In the genomic region with DNA sequence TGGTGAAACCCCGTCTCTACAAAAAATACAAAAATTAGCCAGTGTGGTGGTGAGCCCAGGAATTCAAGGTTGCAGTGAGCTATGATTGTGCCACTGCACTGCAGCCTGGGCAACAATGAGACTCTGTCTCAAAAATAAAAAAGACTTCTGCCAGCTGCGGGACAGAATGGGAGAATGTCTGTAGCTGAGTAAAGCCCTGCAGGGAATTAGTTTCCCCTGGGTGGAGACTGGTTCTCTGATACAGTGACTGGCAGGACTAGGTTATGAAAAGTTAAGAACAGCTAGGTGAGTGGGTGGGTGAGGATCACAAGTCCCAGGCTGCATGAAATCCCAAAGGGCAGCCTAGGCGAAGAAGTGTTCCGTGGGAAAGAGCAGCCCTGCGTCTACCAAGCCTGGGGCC, we compare ENCODE assay signal across 22 cellular contexts. TPM values are rescaled to one million over a fixed set of nuclear protein-coding genes. Genes with fewer than 3 reads are reported as not detected.
A peak's percentile ranks its signal among the peaks of the same experiment; 100 is the strongest.
DNase-seq lines count a peak whose midpoint lies in the region; TF ChIP-seq lines count a peak whose summit lies in the region.
"Had no signal": no experiment of that assay in that cellular context is flagged by ENCODE, and none has a peak within 500 bp of the region (broad histone marks: within the 10 kb centered on the region; RNA-seq: fewer than 3 reads in every experiment).

No MANE protein-coding gene starts in this region.

- H3K4me1 ChIP-seq in osteoblast (ENCODE audit: insufficient read depth, low read length) (peaks cover 17% of the 10 kb centered on the region), left ventricle myocardium inferior (no peaks in the 10 kb centered on the region)

- H3K27ac Mint-ChIP-seq in activated CD4-positive, alpha-beta T cell treated with anti-CD3 and anti-CD28 coated beads, Interleukin-2, amount 10 ng/mL, durations not matched to agents 7 days and 5 days, result peak overlapping the region; percentile 62
- H3K27ac Mint-ChIP-seq in chondrocyte (ENCODE audit: unreplicated experiment), result peak overlapping the region; percentile 49
- H3K27ac Mint-ChIP-seq in glutamatergic neuron (ENCODE audit: unreplicated experiment), result no peak overlapping the region

- H3K27me3 Mint-ChIP-seq in activated CD4-positive, alpha-beta T cell treated with anti-CD3 and anti-CD28 coated beads, Interleukin-2, amount 10 ng/mL, durations not matched to agents 7 days and 5 days, result no peaks in the 10 kb centered on the region
- no peaks in the 10 kb centered on the region for H3K27me3 Mint-ChIP-seq in chondrocyte (ENCODE audit: low read depth)
- H3K27me3 Mint-ChIP-seq in glutamatergic neuron (ENCODE audit: unreplicated experiment), result peaks cover 8% of the 10 kb centered on the region

- no peaks in the 10 kb centered on the region for H3K79me2 ChIP-seq in osteoblast (ENCODE audit: insufficient read depth, low read length)

- no peak overlapping the region for H3K4me3 Mint-ChIP-seq in activated CD4-positive, alpha-beta T cell treated with anti-CD3 and anti-CD28 coated beads, Interleukin-2, amount 10 ng/mL, durations not matched to agents 7 days and 5 days
- no peak overlapping the region for H3K4me3 Mint-ChIP-seq in chondrocyte (ENCODE audit: unreplicated experiment)
- H3K4me3 Mint-ChIP-seq in glutamatergic neuron (ENCODE audit: unreplicated experiment), result no peak overlapping the region

- no peak overlapping the region for H3K27ac ChIP-seq in osteoblast (ENCODE audit: low read depth, low read length)
- no peak overlapping the region for H3K27ac ChIP-seq in left ventricle myocardium inferior (replicated peaks)
- H3K27ac ChIP-seq: 22Rv1 had no signal

- no peaks in the 10 kb centered on the region for H3K4me1 Mint-ChIP-seq in activated CD4-positive, alpha-beta T cell treated with anti-CD3 and anti-CD28 coated beads, Interleukin-2, amount 10 ng/mL, durations not matched to agents 7 days and 5 days
- peaks cover 29% of the 10 kb centered on the region for H3K4me1 Mint-ChIP-seq in chondrocyte (ENCODE audit: low read depth)
- H3K4me1 Mint-ChIP-seq in glutamatergic neuron (ENCODE audit: low read depth, unreplicated experiment), result peaks cover 16% of the 10 kb centered on the region

- H3K4me3 ChIP-seq in osteoblast (ENCODE audit: insufficient read depth, low read length) (no peak overlapping the region), left ventricle myocardium inferior (no peak overlapping the region)
- H3K4me3 ChIP-seq: K562 had no signal

- H3K27me3 ChIP-seq in osteoblast (ENCODE audit: insufficient read depth, low read length), result no peaks in the 10 kb centered on the region
- no peaks in the 10 kb centered on the region for H3K27me3 ChIP-seq in left ventricle myocardium inferior (ENCODE audit: low read depth)
- H3K27me3 ChIP-seq: BE2C had no signal

- no peak overlapping the region for H3K4me2 ChIP-seq in osteoblast (ENCODE audit: insufficient read depth, low read length)

- no peak for DNase-seq in activated CD4-positive, alpha-beta T cell treated with anti-CD3 and anti-CD28 coated beads, Interleukin-2, amount 10 ng/mL, durations not matched to agents 7 days and 5 days
- no peak for DNase-seq in activated CD4-positive, alpha-beta T cell treated with anti-CD3 and anti-CD28 coated beads for 1 hour
- DNase-seq in chondrocyte (ENCODE audit: low spot score) (no peak), osteoblast (ENCODE audit: insufficient read length, low spot score, missing footprints) (peak; percentile 62), NCI-H446 (lab: John Stamatoyannopoulos, UW) (no peak), glutamatergic neuron (no peak), left ventricle myocardium inferior (no peak)
- DNase-seq: DMS153, DND-41, Kasumi-1, NCI-H1105, NCI-H146, NCI-H2029, NCI-H526 treated with DMSO at 0.1 percent for 48 hours, RPMI8226, SHP77 had no signal

- H3K36me3 ChIP-seq in osteoblast (ENCODE audit: insufficient read depth, low read length) (no peaks in the 10 kb centered on the region), left ventricle myocardium inferior (no peaks in the 10 kb centered on the region)
- H3K36me3 ChIP-seq: BE2C had no signal

- TF ChIP-seq CTCF in chondrocyte (IDR thresholded peaks at IDR 0.05), result no peak
- no peak for TF ChIP-seq CTCF in osteoblast (IDR thresholded peaks at IDR 0.05; ENCODE audit: extremely low read depth, low read depth, low read length)
- no peak for TF ChIP-seq CTCF in glutamatergic neuron (IDR thresholded peaks at IDR 0.05; ENCODE audit: partially characterized antibody, unreplicated experiment)
- no peak for TF ChIP-seq CTCF in left ventricle myocardium inferior (IDR thresholded peaks at IDR 0.05; ENCODE audit: borderline replicate concordance)

- H3K9me3 ChIP-seq in osteoblast (ENCODE audit: low read depth, low read length), result no peaks in the 10 kb centered on the region
- no peaks in the 10 kb centered on the region for H3K9me3 ChIP-seq in left ventricle myocardium inferior (replicated peaks)
- H3K9me3 ChIP-seq: BE2C had no signal

- H3K36me3 Mint-ChIP-seq in activated CD4-positive, alpha-beta T cell treated with anti-CD3 and anti-CD28 coated beads, Interleukin-2, amount 10 ng/mL, durations not matched to agents 7 days and 5 days (ENCODE audit: low read depth), result no peaks in the 10 kb centered on the region
- H3K36me3 Mint-ChIP-seq in chondrocyte (ENCODE audit: low read depth) (peaks cover 2% of the 10 kb centered on the region), glutamatergic neuron (ENCODE audit: unreplicated experiment) (no peaks in the 10 kb centered on the region)

- CTCF ChIA-PET in activated CD4-positive, alpha-beta T cell treated with anti-CD3 and anti-CD28 coated beads, Interleukin-2, amount 10 ng/mL, durations not matched to agents 7 days and 5 days (lab: Charles Lee), result interaction anchor here (0.9 to 3.0 kb wide), 5 partner anchors 12 to 170 kb away, joined by 3 to 8 read pairs (median 3); no protein-coding TSS in a partner anchor

- POLR2A ChIA-PET in activated CD4-positive, alpha-beta T cell treated with anti-CD3 and anti-CD28 coated beads, Interleukin-2, amount 10 ng/mL, durations not matched to agents 7 days and 5 days (lab: Charles Lee), result no interaction called here

- H2AFZ ChIP-seq in osteoblast (ENCODE audit: low read length), result no peak overlapping the region

- peaks cover 6% of the 10 kb centered on the region for H4K20me1 ChIP-seq in osteoblast (ENCODE audit: insufficient read depth, low read length)

- H3K9me3 Mint-ChIP-seq in activated CD4-positive, alpha-beta T cell treated with anti-CD3 and anti-CD28 coated beads, Interleukin-2, amount 10 ng/mL, durations not matched to agents 7 days and 5 days, result no peaks in the 10 kb centered on the region
- H3K9me3 Mint-ChIP-seq in chondrocyte (ENCODE audit: low read depth), result no peaks in the 10 kb centered on the region
- H3K9me3 Mint-ChIP-seq in glutamatergic neuron (ENCODE audit: unreplicated experiment), result peaks cover 5% of the 10 kb centered on the region

- intact Hi-C loops in left ventricle myocardium inferior (cut with micrococcal nuclease), result no loop called here

RNA-seq across cellular contexts. Expression of gene CATIP, which starts 13.8 kb away (rescaled TPM):
- total RNA-seq in activated CD4-positive, alpha-beta T cell treated with anti-CD3 and anti-CD28 coated beads, Interleukin-2, amount 10 ng/mL, durations not matched to agents 7 days and 5 days, result not detected
- not detected in 3 replicates for total RNA-seq in chondrocyte
- not detected in 2 replicates for total RNA-seq in osteoblast
- not detected for total RNA-seq in glutamatergic neuron (ENCODE audit: unreplicated experiment)
- not detected for total RNA-seq in left ventricle myocardium inferior
- total RNA-seq: H4, HT-29, K562, M059J had no signal

RNA-seq across cellular contexts. Expression of gene SLC11A1, which starts 39.2 kb away (rescaled TPM):
- under 1 TPM; 0.17 TPM for total RNA-seq in activated CD4-positive, alpha-beta T cell treated with anti-CD3 and anti-CD28 coated beads, Interleukin-2, amount 10 ng/mL, durations not matched to agents 7 days and 5 days
- total RNA-seq in chondrocyte (0.08 to 0.15 TPM (median 0.10 TPM) in 3 replicates), osteoblast (0.29 and 0.36 TPM in 2 replicates), glutamatergic neuron (ENCODE audit: unreplicated experiment) (not detected), left ventricle myocardium inferior (6.4 TPM)

RNA-seq across cellular contexts. Expression of gene TMBIM1, which starts 50.5 kb away (rescaled TPM):
- 100 to 1,000 TPM in 1 of 2 experiments, 10 to 100 TPM in 1; 99.3 to 101 TPM for total RNA-seq in activated CD4-positive, alpha-beta T cell treated with anti-CD3 and anti-CD28 coated beads, Interleukin-2, amount 10 ng/mL, durations not matched to agents 7 days and 5 days
- total RNA-seq in chondrocyte, result 69.6 to 100 TPM (median 96.1 TPM) in 3 replicates
- total RNA-seq in osteoblast, result 155 and 187 TPM in 2 replicates
- total RNA-seq in glutamatergic neuron (ENCODE audit: unreplicated experiment), result 1.8 TPM
- 111 TPM for total RNA-seq in left ventricle myocardium inferior

RNA-seq across cellular contexts. Expression of gene CTDSP1, which starts 56.8 kb away (rescaled TPM):
- total RNA-seq in activated CD4-positive, alpha-beta T cell treated with anti-CD3 and anti-CD28 coated beads, Interleukin-2, amount 10 ng/mL, durations not matched to agents 7 days and 5 days, result 100 to 1,000 TPM; 186 to 208 TPM
- total RNA-seq in chondrocyte (85.0 to 97.8 TPM (median 95.3 TPM) in 3 replicates), osteoblast (53.3 and 71.7 TPM in 2 replicates), glutamatergic neuron (ENCODE audit: unreplicated experiment) (9.7 TPM), left ventricle myocardium inferior (81.5 TPM)

Comparison
In these comparisons a context has a peak if more than half of its experiments do, and no peak if none do; other contexts are left out.
1. RNA of gene TMBIM1, which starts 50.5 kb away (total RNA-seq): 155 to 187 TPM in osteoblast, 111 TPM in left ventricle myocardium inferior (single experiment), 99.3 to 101 TPM in activated CD4-positive, alpha-beta T cell treated with anti-CD3 and anti-CD28 coated beads, Interleukin-2, amount 10 ng/mL, durations not matched to agents 7 days and 5 days and 69.6 to 100 TPM in chondrocyte; 1.8 TPM in glutamatergic neuron (single experiment); every median in the first group is over 10 times any median in the second.